18 cellular contexts compared by ENCODE assay signal in the genomic region with DNA sequence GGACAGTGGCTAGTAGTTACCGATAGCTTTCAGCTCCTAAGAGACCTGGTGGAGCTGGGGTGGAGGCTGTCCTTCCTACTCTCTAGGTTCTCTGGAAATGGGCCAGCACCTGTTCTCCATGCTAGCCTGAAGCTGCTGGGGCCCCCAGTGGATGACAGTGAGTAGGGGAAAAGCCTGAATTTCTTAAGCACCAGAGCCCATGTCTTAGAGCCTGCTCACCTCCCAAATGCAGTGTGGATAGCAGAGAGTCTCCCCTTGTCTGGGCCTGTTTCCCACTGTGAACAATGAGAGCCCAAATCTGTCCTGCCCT.
"Had no signal": no experiment of that assay in that cellular context is flagged by ENCODE, and none has a peak within 500 bp of the region (broad histone marks: within the 10 kb centered on the region; RNA-seq: fewer than 3 reads in every experiment).

No MANE protein-coding gene starts in this region.

- H3K27ac Mint-ChIP-seq: natural killer cell had no signal

- H3K9me3 Mint-ChIP-seq: natural killer cell, neural crest cell had no signal

- ATAC-seq: foreskin keratinocyte, left cardiac atrium, natural killer cell had no signal

- H3K9me3 ChIP-seq: colonic mucosa, thyroid gland, upper lobe of left lung had no signal

- H3K36me3 ChIP-seq: colonic mucosa had no signal

- H3K27me3 ChIP-seq: colonic mucosa, foreskin keratinocyte, hepatocyte, thyroid gland, upper lobe of left lung had no signal

- H3K4me3 ChIP-seq: colonic mucosa, hepatocyte, thyroid gland, upper lobe of left lung had no signal

- H2AFZ ChIP-seq: hepatocyte had no signal

- DNase-seq: cerebellar nuclear complex; colonic mucosa; dermis blood vessel endothelial cell; erythroblast; foreskin keratinocyte; kidney; left cardiac atrium; mammary epithelial cell; natural killer cell; posterior cingulate gyrus; small intestine; stimulated activated CD4-positive, alpha-beta T cell treated with anti-CD3 and anti-CD28 coated beads, Interleukin-12 subunit alpha, Interleukin-12 subunit beta, amount 100 ng/mL, for 4 hours; stimulated activated CD4-positive, alpha-beta T cell treated with anti-CD3 and anti-CD28 coated beads, Interleukin-2, amount 100 ng/mL, for 48 hours; stimulated activated naive CD4-positive, alpha-beta T cell treated with Interleukin-2 at 50 U/mL for 16 hours; upper lobe of left lung had no signal

- H3K36me3 Mint-ChIP-seq: natural killer cell had no signal

- H3K4me2 ChIP-seq: hepatocyte had no signal

- H3K4me1 Mint-ChIP-seq: natural killer cell had no signal

- H3K4me1 ChIP-seq: colonic mucosa had no signal

- H3K27ac ChIP-seq: colonic mucosa, foreskin keratinocyte, hepatocyte, thyroid gland had no signal

- H3K4me3 Mint-ChIP-seq: natural killer cell had no signal
